Comparison of ENCODE assay signal across 9 cellular contexts in genomic region chr10:97542169-97543024, GRCh38. TPM values are rescaled to one million over a fixed set of nuclear protein-coding genes. Genes with fewer than 3 reads are reported as not detected.
A peak's percentile ranks its signal among the peaks of the same experiment; 100 is the strongest.
DNase-seq lines count a peak whose midpoint lies in the region; ATAC-seq and TF ChIP-seq lines count a peak whose summit lies in the region.
"Had no signal": no experiment of that assay in that cellular context is flagged by ENCODE, and none has a peak within 500 bp of the region (broad histone marks: within the 10 kb centered on the region; RNA-seq: fewer than 3 reads in every experiment).

No MANE protein-coding gene starts in this region.

- peak overlapping the region; percentile 91 for H2BK15ac ChIP-seq in mesenchymal stem cell (ENCODE audit: low read depth, poor library complexity, severe bottlenecking)

- no peaks in the 10 kb centered on the region for H3K27me3 ChIP-seq in dorsolateral prefrontal cortex
- no peaks in the 10 kb centered on the region for H3K27me3 ChIP-seq in mesenchymal stem cell (ENCODE audit: control insufficient read depth in 1 of 2, insufficient read depth in 1 of 2, low read length in 2 of 2)

- H3K9ac ChIP-seq in mesenchymal stem cell (ENCODE audit: low read length), result peak overlapping the region; percentile 81

- H3K36me3 ChIP-seq in mesenchymal stem cell (ENCODE audit: control insufficient read depth in 1 of 2, insufficient read depth in 2 of 2, low read depth in 1 of 2, low read length in 2 of 2), result peaks cover 0 to 8% of the 10 kb centered on the region in 2 experiments

- H3K9me3 ChIP-seq in mesenchymal stem cell (ENCODE audit: control insufficient read depth, low read length), result no peaks in the 10 kb centered on the region

- 23% methylated on average over 7 of the region's 9 CpGs for WGBS in mesenchymal stem cell

- intact Hi-C loops in dorsolateral prefrontal cortex (cut with DNase I), result loop anchor here in 1 of 2 donors (5.0 kb wide), 1 partner anchor 45 kb away; the partner anchor contains the start of genes MMS19 and UBTD1

- peak overlapping the region; percentile 54 for H2AFZ ChIP-seq in mesenchymal stem cell (ENCODE audit: low read depth, low read length)

- peak overlapping the region; percentile 90 for H2BK120ac ChIP-seq in mesenchymal stem cell (ENCODE audit: low read depth, low read length)

- peak overlapping the region; percentile 79 for H2BK5ac ChIP-seq in mesenchymal stem cell (ENCODE audit: low read depth, low read length, poor library complexity, severe bottlenecking)

- DNase-seq in NCI-H2227 (lab: John Stamatoyannopoulos, UW; ENCODE audit: unreplicated experiment) (peak; percentile 6), NCI-H2227 treated with DMSO at 0.1 percent for 48 hours (lab: John Stamatoyannopoulos, UW) (no peak), UCSD-AML1 (lab: John Stamatoyannopoulos, UW; ENCODE audit: unreplicated experiment) (peak; percentile 60), dorsolateral prefrontal cortex (peak in 7 of 10 donors; percentile 55 to 93 (median 77)), mesenchymal stem cell (peak; percentile 97), activated gamma-delta T cell (lab: John Stamatoyannopoulos, UW) (no peak)
- DNase-seq in stimulated activated CD8-positive, alpha-beta memory T cell treated with anti-CD3 and anti-CD28 coated beads, Interleukin-7, amount 100 ng/mL, for 4 hours (ENCODE audit: low read depth in 2 of 2), result peak; percentile 26 to 33

- no peak overlapping the region for H3K4me2 ChIP-seq in mesenchymal stem cell (ENCODE audit: low read length, poor library complexity, severe bottlenecking)

- H4K91ac ChIP-seq in mesenchymal stem cell (ENCODE audit: low read length), result peak overlapping the region; percentile 92

- H3K4me3 ChIP-seq in dorsolateral prefrontal cortex (peak overlapping the region in 1 of 59 donors; percentile 28), mesenchymal stem cell (ENCODE audit: insufficient read depth in 1 of 2, low read depth in 1 of 2, low read length in 2 of 2) (peak overlapping the region in 1 of 2 experiments; percentile 61)

- peak overlapping the region; percentile 62 to 88 for H3K4ac ChIP-seq in mesenchymal stem cell (ENCODE audit: low read depth in 1 of 2, low read length in 2 of 2)

- H3K27ac ChIP-seq in dorsolateral prefrontal cortex (peak overlapping the region; percentile 87 to 100 (median 97)), mesenchymal stem cell (ENCODE audit: low read length, poor library complexity, severe bottlenecking) (peak overlapping the region; percentile 96)

- H3K14ac ChIP-seq in mesenchymal stem cell (ENCODE audit: low read length in 2 of 2), result peak overlapping the region in 1 of 2 experiments; percentile 26

- peaks cover 16% of the 10 kb centered on the region for H3K79me1 ChIP-seq in mesenchymal stem cell (replicated peaks; ENCODE audit: low read length, poor library complexity, severe bottlenecking)

- no peak for ATAC-seq in GM19324 (IDR thresholded peaks at IDR 0.05; ENCODE audit: low FRiP score, unreplicated experiment)
- ATAC-seq: CD8-positive, alpha-beta T cell had no signal

- H3K18ac ChIP-seq in mesenchymal stem cell (ENCODE audit: low read depth in 1 of 2, low read length in 2 of 2), result peak overlapping the region; percentile 90 to 91

- H4K8ac ChIP-seq in mesenchymal stem cell (ENCODE audit: low read length), result peak overlapping the region; percentile 88

- peak overlapping the region; percentile 81 to 100 for H2BK12ac ChIP-seq in mesenchymal stem cell (ENCODE audit: low read length in 2 of 2)

- peaks cover 49% of the 10 kb centered on the region for H3K4me1 ChIP-seq in mesenchymal stem cell (ENCODE audit: control insufficient read depth, insufficient read depth, low read depth, low read length)

- H3K23ac ChIP-seq in mesenchymal stem cell (ENCODE audit: low read length in 2 of 2), result peak overlapping the region in 1 of 2 experiments; percentile 50

- no peak for TF ChIP-seq CTCF in dorsolateral prefrontal cortex (IDR thresholded peaks at IDR 0.05 in 54 of 56, conservative IDR thresholded peaks at IDR 0.05 in 2 of 56; ENCODE audit: low read depth in 1 of 56, partially characterized antibody in 56 of 56)

- peak overlapping the region; percentile 95 for H2AK5ac ChIP-seq in mesenchymal stem cell (ENCODE audit: low read length, severe bottlenecking)

RNA-seq across cellular contexts. Expression of gene ANKRD2, which starts 30.2 kb away (rescaled TPM):
- total RNA-seq in dorsolateral prefrontal cortex, result 1 to 10 TPM in 111 of 120 experiments, under 1 TPM in 9; 0.43 to 9.5 (median 2.8) TPM
- 0.04 TPM for polyA plus RNA-seq in mesenchymal stem cell (2013, experiment 1 of 2)
- polyA plus RNA-seq in mesenchymal stem cell (2013, experiment 2 of 2), result not detected
- total RNA-seq: CD8-positive, alpha-beta T cell had no signal

RNA-seq across cellular contexts. Expression of gene HOGA1, which starts 41.8 kb away (rescaled TPM):
- total RNA-seq in dorsolateral prefrontal cortex, result 10 to 100 TPM in 3 of 120 experiments, 1 to 10 TPM in 117; 1.1 to 13.6 (median 4.2) TPM
- 0.23 TPM for polyA plus RNA-seq in mesenchymal stem cell (2013, experiment 1 of 2)
- polyA plus RNA-seq in mesenchymal stem cell (2013, experiment 2 of 2), result 0.27 TPM
- total RNA-seq: CD8-positive, alpha-beta T cell had no signal

RNA-seq across cellular contexts. Expression of gene UBTD1, which starts 43.7 kb away (rescaled TPM):
- total RNA-seq in dorsolateral prefrontal cortex, result 10 to 100 TPM in 99 of 120 experiments, 1 to 10 TPM in 21; 8.3 to 22.0 (median 11.9) TPM
- polyA plus RNA-seq in mesenchymal stem cell (2013, experiment 1 of 2), result 29.3 TPM
- polyA plus RNA-seq in mesenchymal stem cell (2013, experiment 2 of 2), result 29.9 TPM

RNA-seq across cellular contexts. Expression of gene MMS19, which starts 44.2 kb away (rescaled TPM):
- total RNA-seq in dorsolateral prefrontal cortex, result 100 to 1,000 TPM in 3 of 120 experiments, 10 to 100 TPM in 117; 53.4 to 109 (median 81.4) TPM
- polyA plus RNA-seq in mesenchymal stem cell (2013, experiment 1 of 2), result 64.0 TPM
- polyA plus RNA-seq in mesenchymal stem cell (2013, experiment 2 of 2), result 64.3 TPM

RNA-seq across cellular contexts. Expression of gene C10orf62, which starts 47.1 kb away (rescaled TPM):
- total RNA-seq in dorsolateral prefrontal cortex, result 1 to 10 TPM in 34 of 120 experiments, under 1 TPM in 48, not detected in 38; 0.34 to 2.5 (median 0.89) TPM
- not detected for polyA plus RNA-seq in mesenchymal stem cell (2013, experiment 1 of 2)
- polyA plus RNA-seq in mesenchymal stem cell (2013, experiment 2 of 2), result not detected
- total RNA-seq: CD8-positive, alpha-beta T cell had no signal

Comparison
In these comparisons a context has a peak if more than half of its experiments do, and no peak if none do; other contexts are left out.
1. DNase-seq: peak in NCI-H2227 (single experiment), UCSD-AML1 (single experiment), dorsolateral prefrontal cortex (7 of 10), mesenchymal stem cell (single experiment) and stimulated activated CD8-positive, alpha-beta memory T cell treated with anti-CD3 and anti-CD28 coated beads, Interleukin-7, amount 100 ng/mL, for 4 hours (2 of 2); none in NCI-H2227 treated with DMSO at 0.1 percent for 48 hours (single experiment) and activated gamma-delta T cell (single experiment).